Comparison of ENCODE assay signal across 8 cellular contexts in genomic region chr17:71085238-71086033, GRCh38.
DNase-seq lines count a peak whose midpoint lies in the region; ATAC-seq, FAIRE-seq and TF ChIP-seq lines count a peak whose summit lies in the region.

No MANE protein-coding gene starts in this region.

- H3K9me3 ChIP-seq in A549 (no peaks in the 10 kb centered on the region), fibroblast of lung (ENCODE audit: control insufficient read depth, insufficient read depth, low read depth, low read length) (no peaks in the 10 kb centered on the region), suprapubic skin (no peaks in the 10 kb centered on the region)

- DNase-seq in A549 (ENCODE audit: low read depth in 1 of 2, low spot score in 1 of 2): peak; percentile 22 to 47
- no peak for DNase-seq in GM10248 (ENCODE audit: extremely low spot score)
- DNase-seq in NOMO-1 (lab: John Stamatoyannopoulos, UW; ENCODE audit: unreplicated experiment in 2 of 2): peak; percentile 3 to 49
- DNase-seq in fibroblast of lung (ENCODE audit: low read depth in 2 of 2): peak in 1 of 2 donors; percentile 14
- DNase-seq in G401 (ENCODE audit: low spot score): no peak
- DNase-seq in activated CD8-positive, alpha-beta memory T cell treated with anti-CD3 and anti-CD28 coated beads for 24 hours: no peak
- DNase-seq in activated effector memory CD4-positive, alpha-beta T cell treated with Interleukin-2 at 50 U/mL for 16 hours: no peak
- no peak for DNase-seq in suprapubic skin (ENCODE audit: low spot score in 2 of 2)

- TF ChIP-seq RAD21 in A549 (conservative IDR thresholded peaks at IDR 0.05 in 1 of 2, IDR thresholded peaks at IDR 0.05 in 1 of 2): peak; percentile 54 to 57

- no peak for FAIRE-seq in A549 (lab: Jason Lieb, UNC)

- in situ Hi-C loops in G401 (cut with HindIII; ENCODE audit: low sequenced_read_pairs): no loop called here

- H3K4me3 ChIP-seq in A549 (no peak overlapping the region), fibroblast of lung (replicated peaks in 1 of 4; ENCODE audit: control extremely low read depth in 1 of 4, insufficient read depth in 1 of 4, low read depth in 3 of 4, low read length in 4 of 4) (no peak overlapping the region), suprapubic skin (no peak overlapping the region)

- peak; percentile 31 for TF ChIP-seq CTCF in A549 (IDR thresholded peaks at IDR 0.05)
- peak; percentile 23 for TF ChIP-seq CTCF in GM10248 (IDR thresholded peaks at IDR 0.05; ENCODE audit: control extremely low read depth, extremely low read depth, low read depth, missing control alignments)
- TF ChIP-seq CTCF in fibroblast of lung (conservative IDR thresholded peaks at IDR 0.05 in 1 of 2, IDR thresholded peaks at IDR 0.05 in 1 of 2; ENCODE audit: low read depth in 1 of 2, low read length in 2 of 2): peak; percentile 23 to 24
- no peak for TF ChIP-seq CTCF in suprapubic skin (IDR thresholded peaks at IDR 0.05)

- H3K27ac ChIP-seq in A549: no peak overlapping the region
- H3K27ac ChIP-seq in fibroblast of lung (ENCODE audit: insufficient read depth, low read length): no peak overlapping the region
- H3K27ac ChIP-seq in suprapubic skin: no peak overlapping the region

- H4K20me1 ChIP-seq in fibroblast of lung (ENCODE audit: control insufficient read depth, extremely low read depth, insufficient read depth, low read length): no peaks in the 10 kb centered on the region

- no peak overlapping the region for H2AFZ ChIP-seq in fibroblast of lung (ENCODE audit: low read length)

- no peaks in the 10 kb centered on the region for H3K79me2 ChIP-seq in fibroblast of lung (ENCODE audit: control insufficient read depth, insufficient read depth, low read length)

- no peaks in the 10 kb centered on the region for H3K36me3 ChIP-seq in fibroblast of lung (ENCODE audit: control insufficient read depth, insufficient read depth, low read length)
- no peaks in the 10 kb centered on the region for H3K36me3 ChIP-seq in suprapubic skin

- no peak overlapping the region for H3K9ac ChIP-seq in fibroblast of lung (ENCODE audit: insufficient read depth, low read length)

- POLR2A ChIA-PET in A549 (lab: Yijun Ruan, JAX) (no interaction called here), GM10248 (lab: Yijun Ruan, JAX) (no interaction called here)

- TF ChIP-seq POLR2A in A549 (IDR thresholded peaks at IDR 0.05; ENCODE audit: low read length) (no peak), suprapubic skin (IDR thresholded peaks at IDR 0.05) (no peak)

- H3K4me2 ChIP-seq in A549: no peak overlapping the region
- H3K4me2 ChIP-seq in fibroblast of lung (ENCODE audit: extremely low read depth, insufficient read depth, low read length): no peak overlapping the region

- H3K27me3 ChIP-seq in fibroblast of lung (ENCODE audit: control insufficient read depth, insufficient read depth, low read length): no peaks in the 10 kb centered on the region
- H3K27me3 ChIP-seq in suprapubic skin: no peaks in the 10 kb centered on the region

- CTCF ChIA-PET in A549 (lab: Yijun Ruan, JAX) (interaction anchor here (0.7 to 2.4 kb wide), 6 partner anchors 11 to 388 kb away, joined by 3 to 11 read pairs (median 6); no protein-coding TSS in a partner anchor), GM10248 (lab: Yijun Ruan, JAX) (interaction anchor here (1.6 to 2.5 kb wide), 3 partner anchors 12 to 318 kb away, joined by 5 to 9 read pairs (median 8); no protein-coding TSS in a partner anchor)

- H3K4me1 ChIP-seq in A549 (no peaks in the 10 kb centered on the region), fibroblast of lung (ENCODE audit: control insufficient read depth, extremely low read depth, insufficient read depth, low read length) (no peaks in the 10 kb centered on the region), suprapubic skin (no peaks in the 10 kb centered on the region)

- TF ChIP-seq EP300 in A549 (IDR thresholded peaks at IDR 0.05): no peak
- no peak for TF ChIP-seq EP300 in suprapubic skin (IDR thresholded peaks at IDR 0.05)

- 22% methylated on average over 5 of the region's 5 CpGs for WGBS in A549 (ENCODE audit: missing lambda C conversion rate)
- 46% methylated on average over 5 of the region's 5 CpGs for WGBS in suprapubic skin

- ATAC-seq in A549: peak in 1 of 2 experiments; percentile 54; a peak in 2 of 6 replicates

TF ChIP-seq in A549, 52 proteins besides CTCF, POLR2A, EP300 and RAD21:
- TF ChIP-seq SMC3 (IDR thresholded peaks at IDR 0.05): peak; percentile 47; the same call in 2 of the 3 replicates
- TF ChIP-seq RFX5 (IDR thresholded peaks at IDR 0.05): no peak

Comparison
In these comparisons a context has a peak if more than half of its experiments do, and no peak if none do; other contexts are left out.
1. DNase-seq: peak in A549 (2 of 2) and NOMO-1 (2 of 2); none in GM10248 (single experiment), G401 (single experiment), activated CD8-positive, alpha-beta memory T cell treated with anti-CD3 and anti-CD28 coated beads for 24 hours (single experiment), activated effector memory CD4-positive, alpha-beta T cell treated with Interleukin-2 at 50 U/mL for 16 hours (single experiment) and suprapubic skin (0 of 2).
2. CTCF ChIP-seq: peak in A549 (single experiment), GM10248 (single experiment) and fibroblast of lung (2 of 2); none in suprapubic skin (0 of 2).